22 cellular contexts compared by ENCODE assay signal in genomic region chr17:27840688-27841087, GRCh38. TPM values are rescaled to one million over a fixed set of nuclear protein-coding genes. Genes with fewer than 3 reads are reported as not detected.
A peak's percentile ranks its signal among the peaks of the same experiment; 100 is the strongest.
DNase-seq lines count a peak whose midpoint lies in the region; ATAC-seq, FAIRE-seq and TF ChIP-seq lines count a peak whose summit lies in the region.
"Had no signal": no experiment of that assay in that cellular context is flagged by ENCODE, and none has a peak within 500 bp of the region (broad histone marks: within the 10 kb centered on the region; RNA-seq: fewer than 3 reads in every experiment).

No MANE protein-coding gene starts in this region.

- no peaks in the 10 kb centered on the region for H3K79me2 ChIP-seq in HepG2 (ENCODE audit: insufficient read depth, low read length)

- no TSS peak for BruUV-seq in HepG2 (replicated peaks; lab: Mats Ljungman, UMichigan)

- CTCF ChIA-PET in HepG2 (lab: Yijun Ruan, JAX; ENCODE audit: low intra/inter-chr PET ratio, low total read pairs): no interaction called here

- POLR2A ChIA-PET in HepG2 (lab: Yijun Ruan, JAX): no interaction called here

- no peak for TF ChIP-seq POLR2A in HepG2 (IDR thresholded peaks at IDR 0.05; ENCODE audit: insufficient read depth in 1 of 2, low read depth in 2 of 2, low read length in 2 of 2)
- no peak for TF ChIP-seq POLR2A in right lobe of liver (IDR thresholded peaks at IDR 0.05)

- TF ChIP-seq CTCF in liver (IDR thresholded peaks at IDR 0.05; ENCODE audit: low read depth, low read length, missing input control) (no peak), HepG2 (CRISPR knock-in tag; IDR thresholded peaks at IDR 0.05) (no peak), epithelial cell of esophagus (IDR thresholded peaks at IDR 0.05; ENCODE audit: insufficient read depth, low read depth, low read length, missing control alignments) (no peak), right lobe of liver (IDR thresholded peaks at IDR 0.05) (no peak)

- DNase-seq in HepG2 (ENCODE audit: low spot score) (no peak), epithelial cell of esophagus (ENCODE audit: low read depth) (peak; percentile 23), right lobe of liver (no peak), LoVo (ENCODE audit: low spot score) (no peak), SW480 (ENCODE audit: low spot score) (no peak)
- DNase-seq in activated CD8-positive, alpha-beta memory T cell treated with anti-CD3 and anti-CD28 coated beads for 24 hours: no peak
- DNase-seq: ACHN; BE2C; C1 segment of cervical spinal cord; CD4-positive, CD25-positive, alpha-beta regulatory T cell; CD8-positive, alpha-beta memory T cell; COR-L47; DMS 273 treated with DMSO at 0.1 percent for 48 hours; DMS53; DND-41; EL; GOT3; H7 had no signal

- no peak for TF ChIP-seq RAD21 in liver (IDR thresholded peaks at IDR 0.05)
- no peak for TF ChIP-seq RAD21 in HepG2 (CRISPR knock-in tag; IDR thresholded peaks at IDR 0.05)

- intact Hi-C loops in HepG2 (cut with micrococcal nuclease; ENCODE audit: unreplicated experiment) (no loop called here), right lobe of liver (cut with DNase I) (no loop called here)

- TF ChIP-seq EP300 in HepG2 (IDR thresholded peaks at IDR 0.05; ENCODE audit: low read depth in 2 of 2, low read length in 2 of 2) (no peak), HepG2 (CRISPR knock-in tag; IDR thresholded peaks at IDR 0.05; ENCODE audit: borderline replicate concordance) (no peak)

- H3K27ac ChIP-seq in liver (ENCODE audit: low read depth in 1 of 2, low read length in 2 of 2) (no peak overlapping the region), HepG2 (ENCODE audit: extremely low read length, insufficient read depth, low read length) (no peak overlapping the region), right lobe of liver (peak overlapping the region in 1 of 3 donors; percentile 56)

- H3K27me3 ChIP-seq in liver (ENCODE audit: control insufficient read depth in 4 of 4, insufficient read depth in 4 of 4, low read length in 3 of 4) (no peaks in the 10 kb centered on the region), HepG2 (ENCODE audit: control insufficient read depth in 1 of 2, insufficient read depth in 2 of 2, low read length in 2 of 2) (no peaks in the 10 kb centered on the region; a peak in 1 of 5 replicates), right lobe of liver (no peaks in the 10 kb centered on the region)
- H3K27me3 ChIP-seq: BE2C had no signal

- no peak overlapping the region for H3K4me2 ChIP-seq in HepG2 (ENCODE audit: low read depth, low read length)

- H3K4me1 ChIP-seq in liver (ENCODE audit: control insufficient read depth in 4 of 4, insufficient read depth in 4 of 4, low read length in 3 of 4) (peaks cover 1 to 25% (median 14%) of the 10 kb centered on the region in 4 donors), HepG2 (ENCODE audit: insufficient read depth, low read length) (peaks cover 6% of the 10 kb centered on the region), right lobe of liver (peaks cover 0 to 27% (median 6%) of the 10 kb centered on the region in 4 donors)
- H3K4me1 ChIP-seq: BE2C had no signal

- no peak overlapping the region for H3K4me3 ChIP-seq in liver (ENCODE audit: low read depth in 1 of 3, low read length in 3 of 3)
- no peak overlapping the region for H3K4me3 ChIP-seq in HepG2 (replicated peaks in 1 of 3; ENCODE audit: insufficient read depth in 1 of 3, low read depth in 2 of 3, low read length in 3 of 3)
- H3K4me3 ChIP-seq in epithelial cell of esophagus (ENCODE audit: low read length): no peak overlapping the region
- no peak overlapping the region for H3K4me3 ChIP-seq in right lobe of liver
- H3K4me3 ChIP-seq: GM12878 had no signal

- in situ Hi-C loops in HepG2 (cut with HindIII; ENCODE audit: extremely low pct_ligation_motif_present, low pct_unique_long_range_greater_than_20kb): no loop called here

- no peak for FAIRE-seq in HepG2 (lab: Jason Lieb, UNC)
- FAIRE-seq: A204.1 had no signal

- no peaks in the 10 kb centered on the region; the same call in 1 of the 2 replicates for H4K20me1 ChIP-seq in HepG2 (ENCODE audit: insufficient read depth, low read length)

- H3K9ac ChIP-seq in liver (ENCODE audit: low read depth in 1 of 2, low read length in 2 of 2) (no peak overlapping the region), HepG2 (ENCODE audit: insufficient read depth, low read depth, low read length) (no peak overlapping the region)

- H3K9me3 ChIP-seq in liver (ENCODE audit: control insufficient read depth in 4 of 4, low read length in 3 of 4) (no peaks in the 10 kb centered on the region), HepG2 (ENCODE audit: low read length) (no peaks in the 10 kb centered on the region), right lobe of liver (no peaks in the 10 kb centered on the region)
- H3K9me3 ChIP-seq: BE2C had no signal

- H2AFZ ChIP-seq in HepG2 (ENCODE audit: low read length): no peak overlapping the region

- ATAC-seq in HepG2 (no peak), right lobe of liver (peak; percentile 46 to 70 (median 69))
- ATAC-seq: GM12878, HCT116 had no signal

- no peaks in the 10 kb centered on the region for H3K36me3 ChIP-seq in liver (ENCODE audit: control insufficient read depth in 4 of 4, insufficient read depth in 3 of 4, low read depth in 1 of 4, low read length in 3 of 4)
- no peaks in the 10 kb centered on the region for H3K36me3 ChIP-seq in HepG2 (replicated peaks in 1 of 2; ENCODE audit: control insufficient read depth in 1 of 2, insufficient read depth in 2 of 2, low read length in 2 of 2)
- no peaks in the 10 kb centered on the region for H3K36me3 ChIP-seq in right lobe of liver
- H3K36me3 ChIP-seq: BE2C had no signal

- 31% methylated on average over 1 of the region's 1 CpG for WGBS in liver
- 0% methylated on average over 1 of the region's 1 CpG for WGBS in HepG2 (ENCODE audit: low lambda C conversion rate)
- 27% methylated on average over 1 of the region's 1 CpG for WGBS in right lobe of liver (ENCODE audit: insufficient coverage, low coverage, low lambda C conversion rate, missing lambda C conversion rate)

TF ChIP-seq in liver, 16 proteins besides CTCF, POLR2A, EP300 and RAD21 (continues in another document):
- TF ChIP-seq JUND (IDR thresholded peaks at IDR 0.05) (peak in 1 of 2 donors; percentile 60), EGR1 (IDR thresholded peaks at IDR 0.05; ENCODE audit: low read depth in 2 of 2) (no peak)

TF ChIP-seq in HepG2, 621 proteins besides CTCF, POLR2A, EP300 and RAD21 (continues in another document):
- TF ChIP-seq CHCHD3 (CRISPR knock-in tag; IDR thresholded peaks at IDR 0.05): no peak

RNA-seq across cellular contexts. Expression of gene NOS2, which starts 40.4 kb away (rescaled TPM):
- total RNA-seq in liver (under 1 TPM in 1 of 2 donors, not detected in 1; under 0.01 TPM), HepG2 (2016; rRNA removed; fragmentation: Illumina TruSeq; extraction: Trizol) (0.02 TPM in 1 of 2 replicates, not detected in the other), right lobe of liver (under 1 TPM in 2 of 6 experiments, not detected in 4; 0.07 to 0.09 TPM)
- polyA plus RNA-seq in liver (under 1 TPM in 1 of 2 donors, not detected in 1; 0.01 TPM), HepG2 (2011; rRNA removed) (0.03 TPM in 1 of 2 replicates, not detected in the other)
- not detected in 2 replicates for total RNA-seq in HepG2 (2016; cell fraction: cytosol; rRNA removed; fragmentation: Illumina TruSeq; extraction: Trizol; ENCODE audit: low read depth)
- total RNA-seq in HepG2 (2016; cell fraction: insoluble cytoplasmic fraction; rRNA removed; fragmentation: Illumina TruSeq; extraction: Trizol): not detected in 2 replicates
- total RNA-seq in HepG2 (2016; cell fraction: membrane; rRNA removed; fragmentation: Illumina TruSeq; extraction: Trizol): not detected in 2 replicates
- total RNA-seq in HepG2 (2016; cell fraction: nucleus; rRNA removed; fragmentation: Illumina TruSeq; extraction: Trizol): not detected in 2 replicates
- polyA plus RNA-seq in HepG2 (2011; cell fraction: cytosol; rRNA removed): not detected in 2 replicates
- not detected in 2 replicates for polyA plus RNA-seq in HepG2 (2011; cell fraction: nucleus; rRNA removed)
- polyA plus RNA-seq in HepG2 (2012): not detected in 2 replicates
- not detected in 2 replicates for polyA plus RNA-seq in HepG2 (2016; cell fraction: cytosol; fragmentation: Illumina TruSeq; extraction: Trizol; ENCODE audit: low read depth)
- not detected in 2 replicates for polyA plus RNA-seq in HepG2 (2016; cell fraction: insoluble cytoplasmic fraction; fragmentation: Illumina TruSeq; extraction: Trizol; ENCODE audit: low read depth)
- polyA plus RNA-seq in HepG2 (2016; cell fraction: membrane; fragmentation: Illumina TruSeq; extraction: Trizol; ENCODE audit: low read depth): not detected in 2 replicates
- polyA plus RNA-seq in HepG2 (2016; cell fraction: nucleus; fragmentation: Illumina TruSeq; extraction: Trizol; ENCODE audit: insufficient read depth, low read depth): not detected in 2 replicates
- polyA minus RNA-seq in HepG2 (2011; rRNA and poly(A)+ RNA removed; ENCODE audit: low replicate concordance): not detected in 2 replicates
- polyA minus RNA-seq in HepG2 (2011; cell fraction: cytosol; rRNA and poly(A)+ RNA removed): not detected in 2 replicates
- not detected in 2 replicates for polyA minus RNA-seq in HepG2 (2011; cell fraction: nucleus; rRNA and poly(A)+ RNA removed)
- polyA plus RNA-seq: CD4-positive, CD25-positive, alpha-beta regulatory T cell; CD8-positive, alpha-beta memory T cell had no signal

RNA-seq across cellular contexts. Expression of gene LYRM9, which starts 52.5 kb away (rescaled TPM):
- total RNA-seq in liver: 1 to 10 TPM; 4.2 to 4.4 TPM
- 1 to 10 TPM; 3.8 to 4.0 TPM for polyA plus RNA-seq in liver
- total RNA-seq in HepG2 (2016; rRNA removed; fragmentation: Illumina TruSeq; extraction: Trizol): 0.18 and 0.24 TPM in 2 replicates
- 0.10 and 0.18 TPM in 2 replicates for total RNA-seq in HepG2 (2016; cell fraction: cytosol; rRNA removed; fragmentation: Illumina TruSeq; extraction: Trizol; ENCODE audit: low read depth)
- total RNA-seq in HepG2 (2016; cell fraction: insoluble cytoplasmic fraction; rRNA removed; fragmentation: Illumina TruSeq; extraction: Trizol): 0.34 and 0.67 TPM in 2 replicates
- total RNA-seq in HepG2 (2016; cell fraction: membrane; rRNA removed; fragmentation: Illumina TruSeq; extraction: Trizol): 0.52 and 0.56 TPM in 2 replicates
- 0.12 TPM in 1 of 2 replicates, not detected in the other for total RNA-seq in HepG2 (2016; cell fraction: nucleus; rRNA removed; fragmentation: Illumina TruSeq; extraction: Trizol)
- polyA plus RNA-seq in HepG2 (2011; rRNA removed): 0.34 and 0.66 TPM in 2 replicates
- 0.28 and 0.30 TPM in 2 replicates for polyA plus RNA-seq in HepG2 (2011; cell fraction: cytosol; rRNA removed)
- 0.35 and 0.90 TPM in 2 replicates for polyA plus RNA-seq in HepG2 (2011; cell fraction: nucleus; rRNA removed)
- polyA plus RNA-seq in HepG2 (2012): 0.21 and 0.97 TPM in 2 replicates
- 0.49 and 0.63 TPM in 2 replicates for polyA plus RNA-seq in HepG2 (2016; cell fraction: cytosol; fragmentation: Illumina TruSeq; extraction: Trizol; ENCODE audit: low read depth)
- polyA plus RNA-seq in HepG2 (2016; cell fraction: insoluble cytoplasmic fraction; fragmentation: Illumina TruSeq; extraction: Trizol; ENCODE audit: low read depth): 0.24 and 0.33 TPM in 2 replicates
- polyA plus RNA-seq in HepG2 (2016; cell fraction: membrane; fragmentation: Illumina TruSeq; extraction: Trizol; ENCODE audit: low read depth): 0.56 and 0.57 TPM in 2 replicates
- 0.60 and 0.86 TPM in 2 replicates for polyA plus RNA-seq in HepG2 (2016; cell fraction: nucleus; fragmentation: Illumina TruSeq; extraction: Trizol; ENCODE audit: insufficient read depth, low read depth)
- polyA minus RNA-seq in HepG2 (2011; rRNA and poly(A)+ RNA removed; ENCODE audit: low replicate concordance): 0.33 and 0.50 TPM in 2 replicates
- not detected in 2 replicates for polyA minus RNA-seq in HepG2 (2011; cell fraction: cytosol; rRNA and poly(A)+ RNA removed)
- polyA minus RNA-seq in HepG2 (2011; cell fraction: nucleus; rRNA and poly(A)+ RNA removed): 0.50 and 1.0 TPM in 2 replicates
- 1 to 10 TPM; 4.1 to 7.2 (median 5.5) TPM for total RNA-seq in right lobe of liver
